Comparison of ENCODE assay signal across 26 cellular contexts in genomic region chrX:98067611-98068010, GRCh38.
DNase-seq lines count a peak whose midpoint lies in the region; ATAC-seq and TF ChIP-seq lines count a peak whose summit lies in the region.
"Had no signal": no experiment of that assay in that cellular context is flagged by ENCODE, and none has a peak within 500 bp of the region (broad histone marks: within the 10 kb centered on the region; RNA-seq: fewer than 3 reads in every experiment).

No MANE protein-coding gene starts in this region.

- no peaks in the 10 kb centered on the region for H3K9me3 ChIP-seq in adipocyte (ENCODE audit: control insufficient read depth, low read length)
- H3K9me3 ChIP-seq: esophagus squamous epithelium, heart right ventricle had no signal

- H3K27me3 ChIP-seq in adipocyte (replicated peaks; ENCODE audit: control insufficient read depth, insufficient read depth, low read length) = peaks cover 4% of the 10 kb centered on the region
- H3K27me3 ChIP-seq: esophagus squamous epithelium had no signal

- no peak overlapping the region for H3K9ac ChIP-seq in adipocyte (ENCODE audit: low read length)
- H3K9ac ChIP-seq: KMS-11 had no signal

- no peaks in the 10 kb centered on the region for H3K4me1 ChIP-seq in adipocyte (ENCODE audit: control insufficient read depth, insufficient read depth, low read length)
- H3K4me1 ChIP-seq: esophagus squamous epithelium, heart right ventricle had no signal

- DNase-seq in NOMO-1 treated with DMSO at 0.1 percent for 48 hours (lab: John Stamatoyannopoulos, UW; ENCODE audit: unreplicated experiment) (peak; percentile 24), NOMO-1 treated with dmso at 0.1 percent for 144 hours (lab: John Stamatoyannopoulos, UW; ENCODE audit: unreplicated experiment) (no peak), adipocyte (ENCODE audit: low read depth) (peak; percentile 28), fibroblast of villous mesenchyme (ENCODE audit: low read depth) (peak; percentile 20), renal cortical epithelial cell (ENCODE audit: low read depth) (peak; percentile 1), left lobe of liver (ENCODE audit: low spot score) (no peak)
- DNase-seq: 8988T; activated CD4-positive, alpha-beta T cell treated with anti-CD3 and anti-CD28 coated beads for 36 hours; activated CD8-positive, alpha-beta memory T cell treated with anti-CD3 and anti-CD28 coated beads, Interleukin-2, amount 10 ng/mL, durations not matched to agents 7 days and 5 days; central memory CD4-positive, alpha-beta T cell; DMS 273 treated with DMSO at 0.1 percent for 48 hours; esophagus squamous epithelium; GF-D8; heart right ventricle; naive B cell; NCI-H1092; NCI-H446 treated with DMSO at 0.1 percent for 48 hours; NK-92 treated with Interleukin-12 subunit alpha and Interleukin-12 subunit beta, amount 100 ng/mL, for 24 hours; posterior cingulate gyrus; small intestine; stimulated activated CD4-positive, alpha-beta T cell treated with anti-CD3 and anti-CD28 coated beads, Interleukin-4, amount 100 ng/mL, for 24 hours; SW 1271 had no signal

- no peak for TF ChIP-seq CTCF in fibroblast of villous mesenchyme (IDR thresholded peaks at IDR 0.05; ENCODE audit: insufficient read depth, low read depth, low read length)

- ATAC-seq in left lobe of liver (no peak), GM19395 (IDR thresholded peaks at IDR 0.05; ENCODE audit: unreplicated experiment) (no peak), GM21786 (IDR thresholded peaks at IDR 0.05; ENCODE audit: unreplicated experiment) (no peak)
- ATAC-seq: activated CD4-positive, alpha-beta T cell treated with anti-CD3 and anti-CD28 coated beads for 36 hours; activated CD8-positive, alpha-beta memory T cell treated with anti-CD3 and anti-CD28 coated beads, Interleukin-2, amount 10 ng/mL, durations not matched to agents 7 days and 5 days; heart right ventricle had no signal

- H3K36me3 ChIP-seq in adipocyte (ENCODE audit: control insufficient read depth, insufficient read depth, low read length, severe bottlenecking) = no peaks in the 10 kb centered on the region
- H3K36me3 ChIP-seq: esophagus squamous epithelium, heart right ventricle had no signal

- no peak overlapping the region for H3K4me3 ChIP-seq in adipocyte (ENCODE audit: low read length)
- H3K4me3 ChIP-seq in fibroblast of villous mesenchyme (ENCODE audit: low read depth, low read length) = no peak overlapping the region
- H3K4me3 ChIP-seq: esophagus squamous epithelium, heart right ventricle, lung had no signal

Comparison
In these comparisons a context has a peak if more than half of its experiments do, and no peak if none do; other contexts are left out.
1. DNase-seq: peak in NOMO-1 treated with DMSO at 0.1 percent for 48 hours (single experiment), adipocyte (single experiment), fibroblast of villous mesenchyme (single experiment) and renal cortical epithelial cell (single experiment); none in NOMO-1 treated with dmso at 0.1 percent for 144 hours (single experiment) and left lobe of liver (single experiment).